In genomic region chr9:135992486-135993408, GRCh38 we compare ENCODE assay signal across 1 cellular context.
TF ChIP-seq lines count a peak whose summit lies in the region.

No MANE protein-coding gene starts in this region.

TF ChIP-seq in K562, 482 proteins besides CTCF, POLR2A, EP300 and RAD21 (continued from another document and continues in another):
- no peak for TF ChIP-seq SUPT5H (IDR thresholded peaks at IDR 0.05)
- TF ChIP-seq PURB (CRISPR knock-in tag; IDR thresholded peaks at IDR 0.05; ENCODE audit: low read depth), result no peak
- TF ChIP-seq, protein P1, sequence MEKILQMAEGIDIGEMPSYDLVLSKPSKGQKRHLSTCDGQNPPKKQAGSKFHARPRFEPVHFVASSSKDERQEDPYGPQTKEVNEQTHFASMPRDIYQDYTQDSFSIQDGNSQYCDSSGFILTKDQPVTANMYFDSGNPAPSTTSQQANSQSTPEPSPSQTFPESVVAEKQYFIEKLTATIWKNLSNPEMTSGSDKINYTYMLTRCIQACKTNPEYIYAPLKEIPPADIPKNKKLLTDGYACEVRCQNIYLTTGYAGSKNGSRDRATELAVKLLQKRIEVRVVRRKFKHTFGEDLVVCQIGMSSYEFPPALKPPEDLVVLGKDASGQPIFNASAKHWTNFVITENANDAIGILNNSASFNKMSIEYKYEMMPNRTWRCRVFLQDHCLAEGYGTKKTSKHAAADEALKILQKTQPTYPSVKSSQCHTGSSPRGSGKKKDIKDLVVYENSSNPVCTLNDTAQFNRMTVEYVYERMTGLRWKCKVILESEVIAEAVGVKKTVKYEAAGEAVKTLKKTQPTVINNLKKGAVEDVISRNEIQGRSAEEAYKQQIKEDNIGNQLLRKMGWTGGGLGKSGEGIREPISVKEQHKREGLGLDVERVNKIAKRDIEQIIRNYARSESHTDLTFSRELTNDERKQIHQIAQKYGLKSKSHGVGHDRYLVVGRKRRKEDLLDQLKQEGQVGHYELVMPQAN (IDR thresholded peaks at IDR 0.05; ENCODE audit: borderline replicate concordance), result no peak
- TF ChIP-seq MAFG (tag; conservative IDR thresholded peaks at IDR 0.05), result no peak
- TF ChIP-seq KDM1A (IDR thresholded peaks at IDR 0.05), result peak; percentile 98 to 99
- TF ChIP-seq HSF4 (CRISPR knock-in tag; IDR thresholded peaks at IDR 0.05; ENCODE audit: borderline replicate concordance), result no peak
- TF ChIP-seq MBD1 (CRISPR knock-in tag; IDR thresholded peaks at IDR 0.05), result no peak
- peak; percentile 84 for TF ChIP-seq TEAD4 (IDR thresholded peaks at IDR 0.05; ENCODE audit: low read length)
- no peak for TF ChIP-seq TEAD4 (CRISPR knock-in tag; IDR thresholded peaks at IDR 0.05; ENCODE audit: borderline replicate concordance)
- TF ChIP-seq ZFP1 (CRISPR knock-in tag; IDR thresholded peaks at IDR 0.05), result no peak
- TF ChIP-seq, protein P2, sequence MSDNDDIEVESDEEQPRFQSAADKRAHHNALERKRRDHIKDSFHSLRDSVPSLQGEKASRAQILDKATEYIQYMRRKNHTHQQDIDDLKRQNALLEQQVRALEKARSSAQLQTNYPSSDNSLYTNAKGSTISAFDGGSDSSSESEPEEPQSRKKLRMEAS (CRISPR knock-in tag; IDR thresholded peaks at IDR 0.05), result peak; percentile 89
- TF ChIP-seq HIVEP1 (CRISPR knock-in tag; IDR thresholded peaks at IDR 0.05), result no peak
- TF ChIP-seq GABPA (tag; conservative IDR thresholded peaks at IDR 0.05; ENCODE audit: low read depth), result peak; percentile 47
- peak; percentile 60; the same call in 1 of the 2 replicates for TF ChIP-seq SMARCA4 (IDR thresholded peaks at IDR 0.05)
- TF ChIP-seq SREBF1 (IDR thresholded peaks at IDR 0.05; ENCODE audit: borderline replicate concordance, low read depth, low read length), result no peak
- TF ChIP-seq ATF4 (CRISPR knock-in tag; IDR thresholded peaks at IDR 0.05), result no peak
- TF ChIP-seq ELF4 (CRISPR knock-in tag; IDR thresholded peaks at IDR 0.05), result no peak
- TF ChIP-seq, protein P3, sequence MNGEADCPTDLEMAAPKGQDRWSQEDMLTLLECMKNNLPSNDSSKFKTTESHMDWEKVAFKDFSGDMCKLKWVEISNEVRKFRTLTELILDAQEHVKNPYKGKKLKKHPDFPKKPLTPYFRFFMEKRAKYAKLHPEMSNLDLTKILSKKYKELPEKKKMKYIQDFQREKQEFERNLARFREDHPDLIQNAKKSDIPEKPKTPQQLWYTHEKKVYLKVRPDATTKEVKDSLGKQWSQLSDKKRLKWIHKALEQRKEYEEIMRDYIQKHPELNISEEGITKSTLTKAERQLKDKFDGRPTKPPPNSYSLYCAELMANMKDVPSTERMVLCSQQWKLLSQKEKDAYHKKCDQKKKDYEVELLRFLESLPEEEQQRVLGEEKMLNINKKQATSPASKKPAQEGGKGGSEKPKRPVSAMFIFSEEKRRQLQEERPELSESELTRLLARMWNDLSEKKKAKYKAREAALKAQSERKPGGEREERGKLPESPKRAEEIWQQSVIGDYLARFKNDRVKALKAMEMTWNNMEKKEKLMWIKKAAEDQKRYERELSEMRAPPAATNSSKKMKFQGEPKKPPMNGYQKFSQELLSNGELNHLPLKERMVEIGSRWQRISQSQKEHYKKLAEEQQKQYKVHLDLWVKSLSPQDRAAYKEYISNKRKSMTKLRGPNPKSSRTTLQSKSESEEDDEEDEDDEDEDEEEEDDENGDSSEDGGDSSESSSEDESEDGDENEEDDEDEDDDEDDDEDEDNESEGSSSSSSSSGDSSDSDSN (IDR thresholded peaks at IDR 0.05; ENCODE audit: borderline replicate concordance in 1 of 2, low read depth in 2 of 2, low read length in 2 of 2), result peak; percentile 76 to 92; a peak in 3 of 4 replicates
- TF ChIP-seq BCL6 (CRISPR knock-in tag; IDR thresholded peaks at IDR 0.05), result no peak
- TF ChIP-seq SMC3 (conservative IDR thresholded peaks at IDR 0.05; ENCODE audit: insufficient read depth, low read depth, low read length), result no peak
- peak; percentile 62 for TF ChIP-seq GABPB1 (CRISPR knock-in tag; IDR thresholded peaks at IDR 0.05)
- no peak for TF ChIP-seq ZC3H4 (CRISPR knock-in tag; IDR thresholded peaks at IDR 0.05; ENCODE audit: borderline replicate concordance)
- TF ChIP-seq SMARCB1 (IDR thresholded peaks at IDR 0.05; ENCODE audit: insufficient read length, low read depth), result no peak
- TF ChIP-seq NFE2L1 (tag; IDR thresholded peaks at IDR 0.05; ENCODE audit: borderline replicate concordance, low read depth), result no peak
- TF ChIP-seq, protein P4, sequence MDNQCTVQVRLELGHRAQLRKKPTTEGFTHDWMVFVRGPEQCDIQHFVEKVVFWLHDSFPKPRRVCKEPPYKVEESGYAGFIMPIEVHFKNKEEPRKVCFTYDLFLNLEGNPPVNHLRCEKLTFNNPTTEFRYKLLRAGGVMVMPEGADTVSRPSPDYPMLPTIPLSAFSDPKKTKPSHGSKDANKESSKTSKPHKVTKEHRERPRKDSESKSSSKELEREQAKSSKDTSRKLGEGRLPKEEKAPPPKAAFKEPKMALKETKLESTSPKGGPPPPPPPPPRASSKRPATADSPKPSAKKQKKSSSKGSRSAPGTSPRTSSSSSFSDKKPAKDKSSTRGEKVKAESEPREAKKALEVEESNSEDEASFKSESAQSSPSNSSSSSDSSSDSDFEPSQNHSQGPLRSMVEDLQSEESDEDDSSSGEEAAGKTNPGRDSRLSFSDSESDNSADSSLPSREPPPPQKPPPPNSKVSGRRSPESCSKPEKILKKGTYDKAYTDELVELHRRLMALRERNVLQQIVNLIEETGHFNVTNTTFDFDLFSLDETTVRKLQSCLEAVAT (IDR thresholded peaks at IDR 0.05), result no peak
- no peak for TF ChIP-seq PRPF4 (IDR thresholded peaks at IDR 0.05; ENCODE audit: insufficient read depth, low read depth, low read length, poor library complexity, severe bottlenecking)
- TF ChIP-seq KAT2B (IDR thresholded peaks at IDR 0.05; ENCODE audit: low read depth, low read length), result no peak
- no peak for TF ChIP-seq ZNF23 (CRISPR knock-in tag; IDR thresholded peaks at IDR 0.05)
- TF ChIP-seq EHMT2 (IDR thresholded peaks at IDR 0.05), result no peak
- TF ChIP-seq ZNF324 (CRISPR knock-in tag; IDR thresholded peaks at IDR 0.05), result no peak
- peak; percentile 53 for TF ChIP-seq PML (IDR thresholded peaks at IDR 0.05; ENCODE audit: low read length)
- TF ChIP-seq KDM4B (IDR thresholded peaks at IDR 0.05; ENCODE audit: borderline replicate concordance in 2 of 2, low read depth in 1 of 2), result peak in 1 of 2 experiments; percentile 56; a peak in 1 of 4 replicates
- TF ChIP-seq, protein P5, sequence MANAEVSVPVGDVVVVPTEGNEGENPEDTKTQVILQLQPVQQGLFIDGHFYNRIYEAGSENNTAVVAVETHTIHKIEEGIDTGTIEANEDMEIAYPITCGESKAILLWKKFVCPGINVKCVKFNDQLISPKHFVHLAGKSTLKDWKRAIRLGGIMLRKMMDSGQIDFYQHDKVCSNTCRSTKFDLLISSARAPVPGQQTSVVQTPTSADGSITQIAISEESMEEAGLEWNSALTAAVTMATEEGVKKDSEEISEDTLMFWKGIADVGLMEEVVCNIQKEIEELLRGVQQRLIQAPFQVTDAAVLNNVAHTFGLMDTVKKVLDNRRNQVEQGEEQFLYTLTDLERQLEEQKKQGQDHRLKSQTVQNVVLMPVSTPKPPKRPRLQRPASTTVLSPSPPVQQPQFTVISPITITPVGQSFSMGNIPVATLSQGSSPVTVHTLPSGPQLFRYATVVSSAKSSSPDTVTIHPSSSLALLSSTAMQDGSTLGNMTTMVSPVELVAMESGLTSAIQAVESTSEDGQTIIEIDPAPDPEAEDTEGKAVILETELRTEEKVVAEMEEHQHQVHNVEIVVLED (CRISPR knock-in tag; IDR thresholded peaks at IDR 0.05), result no peak
- no peak for TF ChIP-seq HNRNPLL (IDR thresholded peaks at IDR 0.05; ENCODE audit: low read depth, low read length, poor library complexity, severe bottlenecking)
- TF ChIP-seq POLR2G (IDR thresholded peaks at IDR 0.05; ENCODE audit: low read depth, low read length), result peak; percentile 84
- TF ChIP-seq, protein P6, sequence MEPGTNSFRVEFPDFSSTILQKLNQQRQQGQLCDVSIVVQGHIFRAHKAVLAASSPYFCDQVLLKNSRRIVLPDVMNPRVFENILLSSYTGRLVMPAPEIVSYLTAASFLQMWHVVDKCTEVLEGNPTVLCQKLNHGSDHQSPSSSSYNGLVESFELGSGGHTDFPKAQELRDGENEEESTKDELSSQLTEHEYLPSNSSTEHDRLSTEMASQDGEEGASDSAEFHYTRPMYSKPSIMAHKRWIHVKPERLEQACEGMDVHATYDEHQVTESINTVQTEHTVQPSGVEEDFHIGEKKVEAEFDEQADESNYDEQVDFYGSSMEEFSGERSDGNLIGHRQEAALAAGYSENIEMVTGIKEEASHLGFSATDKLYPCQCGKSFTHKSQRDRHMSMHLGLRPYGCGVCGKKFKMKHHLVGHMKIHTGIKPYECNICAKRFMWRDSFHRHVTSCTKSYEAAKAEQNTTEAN (CRISPR knock-in tag; IDR thresholded peaks at IDR 0.05), result no peak; the same call in 1 of the 2 replicates
- TF ChIP-seq SMARCC2 (IDR thresholded peaks at IDR 0.05; ENCODE audit: low read depth), result no peak
- TF ChIP-seq PHF21A (IDR thresholded peaks at IDR 0.05; ENCODE audit: borderline replicate concordance, low read depth), result peak; percentile 100
- no peak for TF ChIP-seq ZNF217 (CRISPR knock-in tag; IDR thresholded peaks at IDR 0.05)
- peak; percentile 12 for TF ChIP-seq RB1 (IDR thresholded peaks at IDR 0.05; ENCODE audit: low read depth)
- TF ChIP-seq ZNF282 (CRISPR knock-in tag; IDR thresholded peaks at IDR 0.05), result no peak
- 0 out of 2 replicates have a peak, but pooled peaks have one; percentile 26 for TF ChIP-seq MXI1 (IDR thresholded peaks at IDR 0.05; ENCODE audit: low read depth, low read length)
- no peak for TF ChIP-seq XRCC4 (IDR thresholded peaks at IDR 0.05; ENCODE audit: extremely low read depth, insufficient read depth, insufficient read length)
- TF ChIP-seq MAFF (IDR thresholded peaks at IDR 0.05; ENCODE audit: low read length), result no peak
- no peak for TF ChIP-seq SMAD2 (IDR thresholded peaks at IDR 0.05; ENCODE audit: low read depth, low read length)
- TF ChIP-seq SMAD3 (CRISPR knock-in tag; conservative IDR thresholded peaks at IDR 0.05), result no peak
- TF ChIP-seq POLR2AphosphoS5 (IDR thresholded peaks at IDR 0.05; ENCODE audit: control insufficient read depth, insufficient read depth, low read depth, low read length), result peak; percentile 88
- no peak for TF ChIP-seq CREB3L1 (IDR thresholded peaks at IDR 0.05; ENCODE audit: borderline replicate concordance, low read depth)
- TF ChIP-seq ZNF707 (CRISPR knock-in tag; conservative IDR thresholded peaks at IDR 0.05), result no peak
- no peak for TF ChIP-seq TFAM (CRISPR knock-in tag; conservative IDR thresholded peaks at IDR 0.05)
- TF ChIP-seq, protein P7, sequence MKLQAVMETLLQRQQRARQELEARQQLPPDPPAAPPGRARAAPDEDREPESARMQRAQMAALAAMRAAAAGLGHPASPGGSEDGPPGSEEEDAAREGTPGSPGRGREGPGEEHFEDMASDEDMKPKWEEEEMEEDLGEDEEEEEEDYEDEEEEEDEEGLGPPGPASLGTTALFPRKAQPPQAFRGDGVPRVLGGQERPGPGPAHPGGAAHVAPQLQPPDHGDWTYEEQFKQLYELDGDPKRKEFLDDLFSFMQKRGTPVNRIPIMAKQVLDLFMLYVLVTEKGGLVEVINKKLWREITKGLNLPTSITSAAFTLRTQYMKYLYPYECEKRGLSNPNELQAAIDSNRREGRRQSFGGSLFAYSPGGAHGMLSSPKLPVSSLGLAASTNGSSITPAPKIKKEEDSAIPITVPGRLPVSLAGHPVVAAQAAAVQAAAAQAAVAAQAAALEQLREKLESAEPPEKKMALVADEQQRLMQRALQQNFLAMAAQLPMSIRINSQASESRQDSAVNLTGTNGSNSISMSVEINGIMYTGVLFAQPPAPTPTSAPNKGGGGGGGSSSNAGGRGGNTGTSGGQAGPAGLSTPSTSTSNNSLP (IDR thresholded peaks at IDR 0.05; ENCODE audit: borderline replicate concordance, low read depth, low read length), result no peak
